In the genomic region with DNA sequence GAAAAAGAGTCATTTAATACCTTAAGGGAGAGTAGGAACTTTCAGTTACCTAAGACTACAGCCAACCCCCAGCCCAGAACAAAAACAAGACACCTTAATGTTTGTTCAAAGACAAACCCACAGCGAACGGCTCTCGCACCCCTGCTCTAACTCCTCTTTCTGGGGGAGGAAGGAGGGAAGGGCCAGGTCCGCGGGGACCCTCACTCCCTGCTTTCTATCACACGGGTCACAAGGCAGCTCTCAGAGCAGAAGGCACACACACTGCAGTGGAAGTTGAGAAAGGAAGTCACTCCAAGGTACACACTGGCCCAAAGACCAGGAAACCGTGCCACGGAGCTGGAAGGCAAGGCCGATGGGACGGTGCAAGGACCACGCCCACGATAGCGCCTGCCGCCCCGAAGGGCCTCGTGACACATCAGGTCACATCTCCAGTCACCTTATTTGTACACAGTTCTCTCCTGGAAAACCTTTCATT, we compare ENCODE assay signal across 10 cellular contexts. TPM values are rescaled to one million over a fixed set of nuclear protein-coding genes. Genes with fewer than 3 reads are reported as not detected.
DNase-seq lines count a peak whose midpoint lies in the region; ATAC-seq, FAIRE-seq and TF ChIP-seq lines count a peak whose summit lies in the region.
"Had no signal": no experiment of that assay in that cellular context is flagged by ENCODE, and none has a peak within 500 bp of the region (broad histone marks: within the 10 kb centered on the region; RNA-seq: fewer than 3 reads in every experiment).

No MANE protein-coding gene starts in this region.

- H3K27me3 ChIP-seq in skeletal muscle tissue (ENCODE audit: control insufficient read depth in 3 of 3, insufficient read depth in 3 of 3, low read length in 3 of 3): no peaks in the 10 kb centered on the region

- ATAC-seq in HG02678 (IDR thresholded peaks at IDR 0.05; ENCODE audit: unreplicated experiment) (peak; percentile 26), activated B cell treated with CpG ODN at 0.5 μM for 24 hours (ENCODE audit: low read depth) (peak; percentile 5)

- peaks cover 12 to 20% (median 17%) of the 10 kb centered on the region in 3 donors for H3K4me1 ChIP-seq in skeletal muscle tissue (ENCODE audit: control insufficient read depth in 3 of 3, insufficient read depth in 3 of 3, low read length in 3 of 3)

- TF ChIP-seq CTCF in activated B cell treated with CpG ODN at 0.5 μM for 24 hours (IDR thresholded peaks at IDR 0.05): no peak

- H3K27ac Mint-ChIP-seq in activated T-cell treated with anti-CD3 and anti-CD28 coated beads, Interleukin-2, amount 50 U/mL, for 24 hours: peak overlapping the region; percentile 98
- peak overlapping the region; percentile 91 for H3K27ac Mint-ChIP-seq in activated B cell treated with CpG ODN at 0.5 μM for 24 hours

- H3K27me3 Mint-ChIP-seq in activated T-cell treated with anti-CD3 and anti-CD28 coated beads, Interleukin-2, amount 50 U/mL, for 24 hours: no peaks in the 10 kb centered on the region
- H3K27me3 Mint-ChIP-seq in activated B cell treated with CpG ODN at 0.5 μM for 24 hours: no peaks in the 10 kb centered on the region

- H3K4me1 Mint-ChIP-seq in activated T-cell treated with anti-CD3 and anti-CD28 coated beads, Interleukin-2, amount 50 U/mL, for 24 hours (ENCODE audit: low read depth): peaks cover 23% of the 10 kb centered on the region
- peaks cover 39% of the 10 kb centered on the region for H3K4me1 Mint-ChIP-seq in activated B cell treated with CpG ODN at 0.5 μM for 24 hours

- no peaks in the 10 kb centered on the region for H3K9me3 Mint-ChIP-seq in activated T-cell treated with anti-CD3 and anti-CD28 coated beads, Interleukin-2, amount 50 U/mL, for 24 hours
- H3K9me3 Mint-ChIP-seq in activated B cell treated with CpG ODN at 0.5 μM for 24 hours: no peaks in the 10 kb centered on the region

- intact Hi-C loops in activated B cell treated with CpG ODN at 0.5 μM for 24 hours (cut with micrococcal nuclease): loop anchor here (5.0 to 10.0 kb wide), 2 partner anchors 1293 to 1975 kb away; partner anchors contain the start of gene GRIN2A

- H3K27ac ChIP-seq in skeletal muscle tissue (ENCODE audit: low read depth, low read length): peak overlapping the region; percentile 19

- CTCF ChIA-PET in activated B cell treated with CpG ODN at 0.5 μM for 24 hours (lab: Charles Lee): interaction anchor here (0.6 to 2.6 kb wide), 17 partner anchors 10 to 247 kb away, joined by 3 to 17 read pairs (median 5); partner anchors contain the start of genes CARHSP1, HAPSTR1 and LITAFD

- no peak overlapping the region for H3K9ac ChIP-seq in skeletal muscle tissue (ENCODE audit: low read depth in 1 of 3, low read length in 3 of 3)

- H3K9me3 ChIP-seq in skeletal muscle tissue (ENCODE audit: control insufficient read depth in 3 of 3, low read length in 3 of 3): no peaks in the 10 kb centered on the region

- no peak overlapping the region for H3K4me3 ChIP-seq in skeletal muscle tissue (ENCODE audit: low read length in 3 of 3)

- no peak for FAIRE-seq in urothelium cell line (lab: Jason Lieb, UNC)

- DNase-seq in activated T-cell treated with anti-CD3 and anti-CD28 coated beads, Interleukin-2, amount 50 U/mL, for 24 hours: peak; percentile 46
- no peak for DNase-seq in activated T-cell treated with anti-CD3 and anti-CD28 coated beads, Interleukin-2, amount 50 U/mL, for 1 hour
- peak; percentile 34 for DNase-seq in activated B cell treated with CpG ODN at 0.5 μM for 24 hours
- no peak for DNase-seq in urothelium cell line (ENCODE audit: low spot score)
- DNase-seq in SK-N-DZ (ENCODE audit: low spot score): no peak
- no peak for DNase-seq in RPMI8226
- DNase-seq: KG1 had no signal

- peaks cover 84% of the 10 kb centered on the region for H3K36me3 Mint-ChIP-seq in activated T-cell treated with anti-CD3 and anti-CD28 coated beads, Interleukin-2, amount 50 U/mL, for 24 hours (ENCODE audit: low read depth)
- H3K36me3 Mint-ChIP-seq in activated B cell treated with CpG ODN at 0.5 μM for 24 hours (ENCODE audit: low read depth): peaks cover 70% of the 10 kb centered on the region

- peak overlapping the region; percentile 68 for H3K4me3 Mint-ChIP-seq in activated T-cell treated with anti-CD3 and anti-CD28 coated beads, Interleukin-2, amount 50 U/mL, for 24 hours
- H3K4me3 Mint-ChIP-seq in activated B cell treated with CpG ODN at 0.5 μM for 24 hours: peak overlapping the region; percentile 68

- POLR2A ChIA-PET in activated B cell treated with CpG ODN at 0.5 μM for 24 hours (lab: Charles Lee): interaction anchor here (0.7 to 5.0 kb wide), 20 partner anchors 22 to 243 kb away, joined by 3 to 50 read pairs (median 6); partner anchors contain the start of genes CARHSP1, HAPSTR1, PMM2 and TMEM186

- H3K36me3 ChIP-seq in skeletal muscle tissue (ENCODE audit: control insufficient read depth in 3 of 3, insufficient read depth in 3 of 3, low read length in 3 of 3): peaks cover 52 to 74% (median 59%) of the 10 kb centered on the region in 3 donors

RNA-seq across cellular contexts. Expression of gene LITAFD, which starts 10.0 kb away (rescaled TPM):
- not detected in 2 replicates for total RNA-seq in activated B cell treated with CpG ODN at 0.5 μM for 24 hours
- not detected for total RNA-seq in skeletal muscle tissue
- polyA plus RNA-seq in SK-N-DZ (2014; cell fraction: cytosol; rRNA removed): not detected in 2 replicates
- polyA plus RNA-seq in SK-N-DZ (2014; cell fraction: nucleus; rRNA removed): not detected in 2 replicates
- polyA plus RNA-seq: AG04450 had no signal

RNA-seq across cellular contexts. Expression of gene CARHSP1, which starts 23.3 kb away (rescaled TPM):
- 21.3 and 27.0 TPM in 2 replicates for total RNA-seq in activated B cell treated with CpG ODN at 0.5 μM for 24 hours
- 118 TPM for total RNA-seq in skeletal muscle tissue
- polyA plus RNA-seq in SK-N-DZ (2014; cell fraction: cytosol; rRNA removed): 257 and 292 TPM in 2 replicates
- polyA plus RNA-seq in SK-N-DZ (2014; cell fraction: nucleus; rRNA removed): 158 and 171 TPM in 2 replicates

Comparison
In these comparisons a context has a peak if more than half of its experiments do, and no peak if none do; other contexts are left out.
1. DNase-seq: peak in activated T-cell treated with anti-CD3 and anti-CD28 coated beads, Interleukin-2, amount 50 U/mL, for 24 hours (single experiment) and activated B cell treated with CpG ODN at 0.5 μM for 24 hours (single experiment); none in activated T-cell treated with anti-CD3 and anti-CD28 coated beads, Interleukin-2, amount 50 U/mL, for 1 hour (single experiment), urothelium cell line (single experiment), SK-N-DZ (single experiment) and RPMI8226 (single experiment).